31 cellular contexts compared by ENCODE assay signal in the genomic region with DNA sequence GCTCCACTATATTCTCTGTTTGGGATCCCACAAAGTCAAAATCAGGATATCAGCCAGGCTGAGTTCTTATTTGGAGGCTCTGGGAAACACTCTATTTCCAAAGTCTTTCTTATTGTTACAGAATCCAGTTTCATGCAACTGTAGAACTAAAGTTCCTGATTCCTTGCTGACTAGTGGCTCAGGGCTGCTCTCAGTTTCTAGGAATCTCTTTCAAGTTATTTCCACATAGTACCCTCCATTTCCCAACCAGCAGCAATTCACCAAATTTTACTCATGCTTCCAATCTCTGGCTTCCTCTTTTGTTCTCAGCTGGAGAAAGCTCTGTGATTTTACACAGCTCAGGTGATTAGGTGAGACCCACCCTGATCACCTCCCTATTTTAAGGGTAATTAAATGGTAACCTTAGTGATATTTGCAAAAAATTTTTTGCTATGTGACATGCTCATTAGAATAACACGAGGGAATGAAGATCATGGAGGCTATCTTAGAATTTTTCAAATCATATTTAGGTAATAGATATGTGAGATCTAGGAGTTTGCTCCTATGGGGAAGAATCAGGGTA.
"Had no signal": no experiment of that assay in that cellular context is flagged by ENCODE, and none has a peak within 500 bp of the region (broad histone marks: within the 10 kb centered on the region; RNA-seq: fewer than 3 reads in every experiment).

No MANE protein-coding gene starts in this region.

- H3K4me1 ChIP-seq: colonic mucosa, left lung, lower lobe of right lung, neural progenitor cell, parathyroid adenoma, psoas muscle, stomach, thyroid gland, upper lobe of right lung had no signal

- DNase-seq: activated CD4-positive, alpha-beta T cell treated with anti-CD3 and anti-CD28 coated beads, Interleukin-2, amount 50 U/mL, for 1 hour; activated CD8-positive, alpha-beta memory T cell treated with anti-CD3 and anti-CD28 coated beads, Interleukin-2, amount 10 ng/mL, durations not matched to agents 7 days and 5 days; activated CD8-positive, alpha-beta T cell treated with anti-CD3 and anti-CD28 coated beads, Interleukin-2, amount 10 ng/mL, durations not matched to agents 7 days and 5 days; activated T-cell treated with anti-CD3 and anti-CD28 coated beads, Interleukin-2, amount 50 U/mL, for 48 hours; aorta; cerebellar nuclear complex; colonic mucosa; effector CD8-positive, alpha-beta T cell; foreskin melanocyte; left lung; lower lobe of right lung; mesenchymal stem cell; natural killer cell; occipital lobe; psoas muscle; right cardiac atrium; stimulated activated CD4-positive, alpha-beta T cell treated with anti-CD3 and anti-CD28 coated beads, Interleukin-15, amount 100 ng/mL, for 24 hours; stimulated activated CD4-positive, alpha-beta T cell treated with anti-CD3 and anti-CD28 coated beads, Interleukin-2, amount 100 ng/mL, for 24 hours; stimulated activated naive B cell treated with anti-CD40 and anti-IgM and Interleukin-4, amounts not matched to agents 10 μg/mL and 1 μg/mL and 100 μg/mL, for 72 hours; stomach; T-helper 17 cell; T1000; thyroid gland; upper lobe of right lung had no signal

- H3K27ac Mint-ChIP-seq: activated CD8-positive, alpha-beta memory T cell treated with anti-CD3 and anti-CD28 coated beads, Interleukin-2, amount 10 ng/mL, durations not matched to agents 7 days and 5 days; activated CD8-positive, alpha-beta T cell treated with anti-CD3 and anti-CD28 coated beads, Interleukin-2, amount 10 ng/mL, durations not matched to agents 7 days and 5 days; activated naive CD4-positive, alpha-beta T cell treated with anti-CD3 and anti-CD28 coated beads, Interleukin-2, amount 50 U/mL, for 24 hours; activated T-helper 2 cell treated with anti-CD3 and anti-CD28 coated beads, Interferon-gamma antibody, Interleukin-2, Interleukin-4, amounts not matched to agents 10 μg/mL and 5 μg/mL and 100 μg/mL, durations not matched to agents 14 hours and 24 hours and 36 hours; brain; natural killer cell; neural progenitor cell; stimulated activated naive B cell treated with anti-CD40 and anti-IgM and Interleukin-4, amounts not matched to agents 10 μg/mL and 1 μg/mL and 100 μg/mL, for 72 hours; T-helper 17 cell; WTC11 had no signal

- H3K9me3 Mint-ChIP-seq: brain; neural progenitor cell; stimulated activated naive B cell treated with anti-CD40 and anti-IgM and Interleukin-4, amounts not matched to agents 10 μg/mL and 1 μg/mL and 100 μg/mL, for 72 hours had no signal

- ATAC-seq: activated CD8-positive, alpha-beta memory T cell treated with anti-CD3 and anti-CD28 coated beads, Interleukin-2, amount 10 ng/mL, durations not matched to agents 7 days and 5 days; activated CD8-positive, alpha-beta T cell treated with anti-CD3 and anti-CD28 coated beads, Interleukin-2, amount 10 ng/mL, durations not matched to agents 7 days and 5 days; left lung; lower lobe of right lung; natural killer cell; psoas muscle; right cardiac atrium; stimulated activated naive B cell treated with anti-CD40 and anti-IgM and Interleukin-4, amounts not matched to agents 10 μg/mL and 1 μg/mL and 100 μg/mL, for 72 hours; T-helper 17 cell; upper lobe of right lung; WTC11 had no signal

- H3K27ac ChIP-seq: cardiac muscle cell, colonic mucosa, left lung, lower lobe of right lung, neural progenitor cell, parathyroid adenoma, psoas muscle, stomach, thyroid gland, upper lobe of right lung had no signal

- H3K4me1 Mint-ChIP-seq: activated CD8-positive, alpha-beta memory T cell treated with anti-CD3 and anti-CD28 coated beads, Interleukin-2, amount 10 ng/mL, durations not matched to agents 7 days and 5 days; activated naive CD4-positive, alpha-beta T cell treated with anti-CD3 and anti-CD28 coated beads, Interleukin-2, amount 50 U/mL, for 24 hours; natural killer cell; stimulated activated naive B cell treated with anti-CD40 and anti-IgM and Interleukin-4, amounts not matched to agents 10 μg/mL and 1 μg/mL and 100 μg/mL, for 72 hours; T-helper 17 cell; WTC11 had no signal

- H3K27me3 ChIP-seq: cardiac muscle cell, colonic mucosa, left lung, neural progenitor cell, stomach, thyroid gland, upper lobe of right lung had no signal

- H3K36me3 Mint-ChIP-seq: activated CD8-positive, alpha-beta memory T cell treated with anti-CD3 and anti-CD28 coated beads, Interleukin-2, amount 10 ng/mL, durations not matched to agents 7 days and 5 days; activated naive CD4-positive, alpha-beta T cell treated with anti-CD3 and anti-CD28 coated beads, Interleukin-2, amount 50 U/mL, for 24 hours; brain; natural killer cell; stimulated activated naive B cell treated with anti-CD40 and anti-IgM and Interleukin-4, amounts not matched to agents 10 μg/mL and 1 μg/mL and 100 μg/mL, for 72 hours; WTC11 had no signal

- H3K4me3 Mint-ChIP-seq: activated CD8-positive, alpha-beta memory T cell treated with anti-CD3 and anti-CD28 coated beads, Interleukin-2, amount 10 ng/mL, durations not matched to agents 7 days and 5 days; activated CD8-positive, alpha-beta T cell treated with anti-CD3 and anti-CD28 coated beads, Interleukin-2, amount 10 ng/mL, durations not matched to agents 7 days and 5 days; activated naive CD4-positive, alpha-beta T cell treated with anti-CD3 and anti-CD28 coated beads, Interleukin-2, amount 50 U/mL, for 24 hours; brain; natural killer cell; neural progenitor cell; stimulated activated naive B cell treated with anti-CD40 and anti-IgM and Interleukin-4, amounts not matched to agents 10 μg/mL and 1 μg/mL and 100 μg/mL, for 72 hours; T-helper 17 cell; WTC11 had no signal

- H3K27me3 Mint-ChIP-seq: activated CD8-positive, alpha-beta memory T cell treated with anti-CD3 and anti-CD28 coated beads, Interleukin-2, amount 10 ng/mL, durations not matched to agents 7 days and 5 days; activated naive CD4-positive, alpha-beta T cell treated with anti-CD3 and anti-CD28 coated beads, Interleukin-2, amount 50 U/mL, for 24 hours; brain; stimulated activated naive B cell treated with anti-CD40 and anti-IgM and Interleukin-4, amounts not matched to agents 10 μg/mL and 1 μg/mL and 100 μg/mL, for 72 hours; T-helper 17 cell had no signal
